34 cellular contexts compared by ENCODE assay signal in genomic region chr13:64051278-64051677, GRCh38.
"Had no signal": no experiment of that assay in that cellular context is flagged by ENCODE, and none has a peak within 500 bp of the region (broad histone marks: within the 10 kb centered on the region; RNA-seq: fewer than 3 reads in every experiment).

No MANE protein-coding gene starts in this region.

- H3K27ac ChIP-seq: KMS-11 had no signal

- H3K9ac ChIP-seq: KMS-11 had no signal

- H3K4me3 ChIP-seq: MG63 had no signal

- DNase-seq: Karpas-422, Kasumi-1, MG63, MM.1S, MV-4-11, NCI-H1048, NCI-H1092, NCI-H1092 treated with DMSO at 0.1 percent for 48 hours, NCI-H1105, NCI-H1105 treated with DMSO at 0.1 percent for 48 hours, NCI-H1417, NCI-H1417 treated with DMSO at 0.1 percent for 48 hours, NCI-H1436, NCI-H1436 treated with DMSO at 0.1 percent for 48 hours, NCI-H146, NCI-H1694, NCI-H1694 treated with DMSO at 0.1 percent for 48 hours, NCI-H187, NCI-H187 treated with DMSO at 0.1 percent for 48 hours, NCI-H1930, NCI-H2029, NCI-H2029 treated with DMSO at 0.1 percent for 48 hours, NCI-H2081, NCI-H2081 treated with DMSO at 0.1 percent for 48 hours, NCI-H2107, NCI-H2171, NCI-H2171 treated with DMSO at 0.1 percent for 48 hours, NCI-H2227 treated with DMSO at 0.1 percent for 48 hours, NCI-H226, NCI-H345, NCI-H446, NCI-H446 treated with DMSO at 0.1 percent for 48 hours, NCI-H510A had no signal

- H3K4me2 ChIP-seq: KMS-11 had no signal

- H3K9me3 ChIP-seq: MG63 had no signal

- H3K36me3 ChIP-seq: MG63 had no signal

- H3K27me3 ChIP-seq: MG63 had no signal
